42 cellular contexts compared by ENCODE assay signal in genomic region chr5:77650686-77651085, GRCh38. TPM values are rescaled to one million over a fixed set of nuclear protein-coding genes. Genes with fewer than 3 reads are reported as not detected.
"Had no signal": no experiment of that assay in that cellular context is flagged by ENCODE, and none has a peak within 500 bp of the region (broad histone marks: within the 10 kb centered on the region; RNA-seq: fewer than 3 reads in every experiment).

No MANE protein-coding gene starts in this region.

- H3K4me1 ChIP-seq: adrenal gland, breast epithelium had no signal

- H3K36me3 Mint-ChIP-seq: activated naive CD4-positive, alpha-beta T cell treated with anti-CD3 and anti-CD28 coated beads, Interleukin-2, amount 10 ng/mL, durations not matched to agents 7 days and 5 days; activated naive CD4-positive, alpha-beta T cell treated with anti-CD3 and anti-CD28 coated beads, Interleukin-2, amount 50 U/mL, for 24 hours; activated naive CD8-positive, alpha-beta T cell; activated naive CD8-positive, alpha-beta T cell treated with anti-CD3 and anti-CD28 coated beads for 36 hours; activated naive CD8-positive, alpha-beta T cell treated with anti-CD3 and anti-CD28 coated beads, Interleukin-2, amount 10 ng/mL, durations not matched to agents 7 days and 5 days; brain had no signal

- H3K27me3 ChIP-seq: ascending aorta had no signal

- H3K4me3 ChIP-seq: adrenal gland, ascending aorta, body of pancreas, breast epithelium, cardiac muscle cell had no signal

- DNase-seq: activated effector memory CD4-positive, alpha-beta T cell treated with anti-CD3 and anti-CD28 coated beads, Interleukin-2, amount 50 U/mL, for 16 hours; activated effector memory CD4-positive, alpha-beta T cell treated with Interleukin-2 at 50 U/mL for 16 hours; activated gamma-delta T cell; activated gamma-delta T cell treated with Interleukin-2 at 50 U/mL for 16 hours; activated naive CD4-positive, alpha-beta T cell; activated naive CD4-positive, alpha-beta T cell treated with anti-CD3 and anti-CD28 coated beads for 36 hours; activated naive CD4-positive, alpha-beta T cell treated with anti-CD3 and anti-CD28 coated beads, Interleukin-2, amount 10 ng/mL, durations not matched to agents 7 days and 5 days; activated naive CD4-positive, alpha-beta T cell treated with anti-CD3 and anti-CD28 coated beads, Interleukin-2, amount 50 U/mL, for 16 hours; activated naive CD4-positive, alpha-beta T cell treated with Interleukin-2 at 50 U/mL for 16 hours; activated naive CD8-positive, alpha-beta T cell treated with anti-CD3 and anti-CD28 coated beads for 36 hours; activated naive CD8-positive, alpha-beta T cell treated with anti-CD3 and anti-CD28 coated beads, Interleukin-2, amount 10 ng/mL, durations not matched to agents 7 days and 5 days; activated naive CD8-positive, alpha-beta T cell treated with anti-CD3 and anti-CD28 coated beads, Interleukin-2, amount 50 U/mL, for 24 hours; activated T-cell treated with anti-CD3 and anti-CD28 coated beads for 4 hours; activated T-cell treated with anti-CD3 and anti-CD28 coated beads, Interleukin-2, amount 50 U/mL, for 1 hour; activated T-cell treated with anti-CD3 and anti-CD28 coated beads, Interleukin-2, amount 50 U/mL, for 24 hours; activated T-cell treated with anti-CD3 and anti-CD28 coated beads, Interleukin-2, amount 50 U/mL, for 4 hours; activated T-cell treated with anti-CD3 and anti-CD28 coated beads, Interleukin-2, amount 50 U/mL, for 48 hours; activated T-cell treated with anti-CD3 and anti-CD28 coated beads, Interleukin-2, amount 50 U/mL, for 72 hours; adrenal gland; amniotic stem cell; amygdala; anterior cingulate cortex; aorta; body of pancreas; brain microvascular endothelial cell; caudate nucleus; central memory CD4-positive, alpha-beta T cell; cerebellar nuclear complex had no signal

- H3K4me1 Mint-ChIP-seq: activated naive CD4-positive, alpha-beta T cell treated with anti-CD3 and anti-CD28 coated beads, Interleukin-2, amount 10 ng/mL, durations not matched to agents 7 days and 5 days; activated naive CD4-positive, alpha-beta T cell treated with anti-CD3 and anti-CD28 coated beads, Interleukin-2, amount 50 U/mL, for 24 hours; activated naive CD8-positive, alpha-beta T cell treated with anti-CD3 and anti-CD28 coated beads for 36 hours; activated naive CD8-positive, alpha-beta T cell treated with anti-CD3 and anti-CD28 coated beads, Interleukin-2, amount 10 ng/mL, durations not matched to agents 7 days and 5 days; activated T-helper 17 cell treated with anti-CD3 and anti-CD28 coated beads, Interleukin-2, amount 50 U/mL, for 72 hours; brain; central memory CD8-positive, alpha-beta T cell had no signal

- H3K9me3 Mint-ChIP-seq: activated naive CD4-positive, alpha-beta T cell treated with anti-CD3 and anti-CD28 coated beads for 36 hours; activated naive CD4-positive, alpha-beta T cell treated with anti-CD3 and anti-CD28 coated beads, Interleukin-2, amount 10 ng/mL, durations not matched to agents 7 days and 5 days; activated naive CD4-positive, alpha-beta T cell treated with anti-CD3 and anti-CD28 coated beads, Interleukin-2, amount 50 U/mL, for 24 hours; activated naive CD4-positive, alpha-beta T cell treated with anti-CD3 and anti-CD28 coated beads, Interleukin-2, amount 50 U/mL, for 72 hours; activated naive CD8-positive, alpha-beta T cell treated with anti-CD3 and anti-CD28 coated beads for 36 hours; activated naive CD8-positive, alpha-beta T cell treated with anti-CD3 and anti-CD28 coated beads, Interleukin-2, amount 10 ng/mL, durations not matched to agents 7 days and 5 days; activated naive CD8-positive, alpha-beta T cell treated with anti-CD3 and anti-CD28 coated beads, Interleukin-2, amount 50 U/mL, for 24 hours; activated T-cell treated with anti-CD3 and anti-CD28 coated beads, Interleukin-2, amount 50 U/mL, for 24 hours; activated T-cell treated with anti-CD3 and anti-CD28 coated beads, Interleukin-2, amount 50 U/mL, for 4 hours; activated T-cell treated with anti-CD3 and anti-CD28 coated beads, Interleukin-2, amount 50 U/mL, for 72 hours; activated T-helper 1 cell treated with anti-CD3 and anti-CD28 coated beads, Interleukin-12 subunit alpha, Interleukin-12 subunit beta, Interleukin-2, Interleukin-4 antibody, amounts not matched to agents 30 ng/mL and 10 ng/mL and 1 ng/mL, durations not matched to agents 14 hours and 24 hours and 36 hours; activated T-helper 17 cell treated with anti-CD3 and anti-CD28 coated beads, Interleukin-2, amount 50 U/mL, for 72 hours; activated T-helper 2 cell treated with anti-CD3 and anti-CD28 coated beads, Interferon-gamma antibody, Interleukin-2, Interleukin-4, amounts not matched to agents 10 μg/mL and 5 μg/mL and 100 μg/mL, durations not matched to agents 14 hours and 24 hours and 36 hours; central memory CD8-positive, alpha-beta T cell had no signal

- H3K36me3 ChIP-seq: adrenal gland, ascending aorta, brain microvascular endothelial cell, breast epithelium, cardiac muscle cell had no signal

- H3K9me3 ChIP-seq: adrenal gland, ascending aorta, body of pancreas, breast epithelium had no signal

- H3K4me3 Mint-ChIP-seq: activated naive CD4-positive, alpha-beta T cell treated with anti-CD3 and anti-CD28 coated beads for 36 hours; activated naive CD4-positive, alpha-beta T cell treated with anti-CD3 and anti-CD28 coated beads, Interleukin-2, amount 10 ng/mL, durations not matched to agents 7 days and 5 days; activated naive CD4-positive, alpha-beta T cell treated with anti-CD3 and anti-CD28 coated beads, Interleukin-2, amount 50 U/mL, for 24 hours; activated naive CD8-positive, alpha-beta T cell; activated naive CD8-positive, alpha-beta T cell treated with anti-CD3 and anti-CD28 coated beads for 36 hours; activated naive CD8-positive, alpha-beta T cell treated with anti-CD3 and anti-CD28 coated beads, Interleukin-2, amount 10 ng/mL, durations not matched to agents 7 days and 5 days; activated naive CD8-positive, alpha-beta T cell treated with anti-CD3 and anti-CD28 coated beads, Interleukin-2, amount 50 U/mL, for 24 hours; activated T-cell treated with anti-CD3 and anti-CD28 coated beads, Interleukin-2, amount 50 U/mL, for 24 hours; activated T-cell treated with anti-CD3 and anti-CD28 coated beads, Interleukin-2, amount 50 U/mL, for 4 hours; activated T-cell treated with anti-CD3 and anti-CD28 coated beads, Interleukin-2, amount 50 U/mL, for 72 hours; activated T-helper 1 cell treated with anti-CD3 and anti-CD28 coated beads, Interleukin-12 subunit alpha, Interleukin-12 subunit beta, Interleukin-2, Interleukin-4 antibody, amounts not matched to agents 30 ng/mL and 10 ng/mL and 1 ng/mL, durations not matched to agents 14 hours and 24 hours and 36 hours; activated T-helper 17 cell treated with anti-CD3 and anti-CD28 coated beads, Interleukin-2, amount 50 U/mL, for 72 hours; brain; central memory CD8-positive, alpha-beta T cell had no signal

- H3K27ac Mint-ChIP-seq: activated naive CD4-positive, alpha-beta T cell treated with anti-CD3 and anti-CD28 coated beads for 36 hours; activated naive CD4-positive, alpha-beta T cell treated with anti-CD3 and anti-CD28 coated beads, Interleukin-2, amount 10 ng/mL, durations not matched to agents 7 days and 5 days; activated naive CD4-positive, alpha-beta T cell treated with anti-CD3 and anti-CD28 coated beads, Interleukin-2, amount 50 U/mL, for 24 hours; activated naive CD4-positive, alpha-beta T cell treated with anti-CD3 and anti-CD28 coated beads, Interleukin-2, amount 50 U/mL, for 72 hours; activated naive CD8-positive, alpha-beta T cell; activated naive CD8-positive, alpha-beta T cell treated with anti-CD3 and anti-CD28 coated beads for 36 hours; activated naive CD8-positive, alpha-beta T cell treated with anti-CD3 and anti-CD28 coated beads, Interleukin-2, amount 10 ng/mL, durations not matched to agents 7 days and 5 days; activated naive CD8-positive, alpha-beta T cell treated with anti-CD3 and anti-CD28 coated beads, Interleukin-2, amount 50 U/mL, for 24 hours; activated T-cell treated with anti-CD3 and anti-CD28 coated beads, Interleukin-2, amount 50 U/mL, for 24 hours; activated T-cell treated with anti-CD3 and anti-CD28 coated beads, Interleukin-2, amount 50 U/mL, for 72 hours; activated T-helper 1 cell treated with anti-CD3 and anti-CD28 coated beads, Interleukin-12 subunit alpha, Interleukin-12 subunit beta, Interleukin-2, Interleukin-4 antibody, amounts not matched to agents 30 ng/mL and 10 ng/mL and 1 ng/mL, durations not matched to agents 14 hours and 24 hours and 36 hours; activated T-helper 17 cell treated with anti-CD3 and anti-CD28 coated beads, Interleukin-2, amount 50 U/mL, for 72 hours; activated T-helper 2 cell treated with anti-CD3 and anti-CD28 coated beads, Interferon-gamma antibody, Interleukin-2, Interleukin-4, amounts not matched to agents 10 μg/mL and 5 μg/mL and 100 μg/mL, durations not matched to agents 14 hours and 24 hours and 36 hours; brain had no signal

- H3K27ac ChIP-seq: adrenal gland, ascending aorta, body of pancreas, brain microvascular endothelial cell, breast epithelium, cardiac muscle cell had no signal

- ATAC-seq: activated naive CD4-positive, alpha-beta T cell treated with anti-CD3 and anti-CD28 coated beads, Interleukin-2, amount 50 U/mL, for 72 hours; activated naive CD8-positive, alpha-beta T cell treated with anti-CD3 and anti-CD28 coated beads, Interleukin-2, amount 50 U/mL, for 24 hours; activated T-cell treated with anti-CD3 and anti-CD28 coated beads, Interleukin-2, amount 50 U/mL, for 4 hours; activated T-cell treated with anti-CD3 and anti-CD28 coated beads, Interleukin-2, amount 50 U/mL, for 72 hours; activated T-helper 17 cell treated with anti-CD3 and anti-CD28 coated beads, Interleukin-2, amount 50 U/mL, for 72 hours; body of pancreas had no signal

RNA-seq across cellular contexts. Expression of gene OTP, which starts 12.2 kb away (rescaled TPM):
- total RNA-seq: activated naive CD4-positive, alpha-beta T cell treated with anti-CD3 and anti-CD28 coated beads for 36 hours; activated naive CD4-positive, alpha-beta T cell treated with anti-CD3 and anti-CD28 coated beads, Interleukin-2, amount 50 U/mL, for 72 hours; activated naive CD8-positive, alpha-beta T cell treated with anti-CD3 and anti-CD28 coated beads for 36 hours; activated naive CD8-positive, alpha-beta T cell treated with anti-CD3 and anti-CD28 coated beads, Interleukin-2, amount 10 ng/mL, durations not matched to agents 7 days and 5 days; activated T-cell treated with anti-CD3 and anti-CD28 coated beads, Interleukin-2, amount 50 U/mL, for 4 hours; activated T-helper 1 cell treated with anti-CD3 and anti-CD28 coated beads, Interleukin-12 subunit alpha, Interleukin-12 subunit beta, Interleukin-2, Interleukin-4 antibody, amounts not matched to agents 30 ng/mL and 10 ng/mL and 1 ng/mL, durations not matched to agents 14 hours and 24 hours and 36 hours; activated T-helper 17 cell treated with anti-CD3 and anti-CD28 coated beads, Interleukin-2, amount 50 U/mL, for 72 hours; activated T-helper 2 cell treated with anti-CD3 and anti-CD28 coated beads, Interferon-gamma antibody, Interleukin-2, Interleukin-4, amounts not matched to agents 10 μg/mL and 5 μg/mL and 100 μg/mL, durations not matched to agents 14 hours and 24 hours and 36 hours; aorta; ascending aorta; body of pancreas; bronchial epithelial cell; cardiac muscle cell; cardiac septum had no signal
- polyA plus RNA-seq: adipose tissue, adrenal gland, aorta, cardiac muscle cell had no signal
